8 cellular contexts compared by ENCODE assay signal in the genomic region with DNA sequence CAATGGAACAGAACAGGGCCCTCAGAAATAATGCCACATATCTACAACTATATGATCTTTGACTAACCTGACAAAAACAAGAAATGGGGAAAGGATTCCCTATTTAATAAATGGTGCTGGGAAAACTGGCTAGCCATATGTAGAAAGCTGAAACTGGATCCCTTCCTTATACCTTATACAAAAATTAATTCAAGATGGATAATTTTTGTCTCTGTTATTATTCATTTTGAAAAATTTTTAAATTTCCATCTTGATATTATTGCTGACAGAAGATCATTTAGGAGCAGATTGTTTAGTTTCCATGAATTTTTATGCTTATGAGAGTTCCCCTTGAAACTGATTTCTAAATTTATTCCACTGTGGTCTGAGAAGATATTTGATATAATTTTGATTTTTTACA.
A peak's percentile ranks its signal among the peaks of the same experiment; 100 is the strongest.
DNase-seq lines count a peak whose midpoint lies in the region; FAIRE-seq and TF ChIP-seq lines count a peak whose summit lies in the region.
"Not testable (repeated sequence)": the region's sequence is repeated elsewhere in the genome, so short reads cannot be mapped to it uniquely, and the experiment has no call there.

No MANE protein-coding gene starts in this region.

- H3K4me3 Mint-ChIP-seq in neural progenitor cell, result not testable (repeated sequence)

- H3K9me1 ChIP-seq in endothelial cell of umbilical vein (replicated peaks; ENCODE audit: control insufficient read depth, extremely low read depth, insufficient read depth, low read length), result not testable (repeated sequence)

- not testable (repeated sequence) for H3K4me1 Mint-ChIP-seq in neural progenitor cell

- not testable (repeated sequence) for H3K27me3 ChIP-seq in A673 (replicated peaks; ENCODE audit: insufficient read depth, low read depth, low read length, poor library complexity); endothelial cell of umbilical vein (ENCODE audit: control insufficient read depth in 2 of 2, insufficient read depth in 2 of 2, low read length in 2 of 2); neural progenitor cell

- not testable (repeated sequence) for H3K4me3 ChIP-seq in A673 (ENCODE audit: low read depth, low read length, poor library complexity, severe bottlenecking); endothelial cell of umbilical vein (replicated peaks in 1 of 3; ENCODE audit: insufficient read depth in 1 of 3, low read depth in 1 of 3, low read length in 3 of 3); neural progenitor cell

- POLR2A ChIA-PET in A673 (lab: Charles Lee; ENCODE audit: low non-redundant PET); endothelial cell of umbilical vein (lab: Charles Lee): not testable (repeated sequence)

- H3K4me1 ChIP-seq in A673 (ENCODE audit: insufficient read depth, low read length, poor library complexity, severe bottlenecking); endothelial cell of umbilical vein (ENCODE audit: control insufficient read depth, extremely low read depth, insufficient read depth, low read length); neural progenitor cell: not testable (repeated sequence)

- CTCF ChIA-PET in A673 (lab: Charles Lee); endothelial cell of umbilical vein (lab: Charles Lee): not testable (repeated sequence)

- not testable (repeated sequence) for TF ChIP-seq CTCF in A673 (conservative IDR thresholded peaks at IDR 0.05; ENCODE audit: low read depth, low read length); endothelial cell of umbilical vein (IDR thresholded peaks at IDR 0.05; ENCODE audit: extremely low read depth in 1 of 2, insufficient read depth in 1 of 2, low read depth in 1 of 2, low read length in 2 of 2); neural progenitor cell (IDR thresholded peaks at IDR 0.05)

- H3K36me3 ChIP-seq in A673 (ENCODE audit: insufficient read depth, low read length, poor library complexity, severe bottlenecking); endothelial cell of umbilical vein (ENCODE audit: control insufficient read depth in 2 of 2, extremely low read depth in 1 of 2, insufficient read depth in 2 of 2, low read length in 2 of 2); neural progenitor cell: not testable (repeated sequence)

- dilution Hi-C loops in endothelial cell of umbilical vein (cut with MboI; ENCODE audit: extremely low pct_ligation_motif_present, low sequenced_read_pairs), result not testable (repeated sequence)

- not testable (repeated sequence) for BruUV-seq in A673 (replicated peaks; lab: Mats Ljungman, UMichigan); endothelial cell of umbilical vein (replicated peaks; lab: Mats Ljungman, UMichigan)

- TF ChIP-seq POLR2A in endothelial cell of umbilical vein (IDR thresholded peaks at IDR 0.05; ENCODE audit: low read depth, low read length), result not testable (repeated sequence)

- not testable (repeated sequence) for H3K36me3 Mint-ChIP-seq in neural progenitor cell

- H3K27ac ChIP-seq in A673 (ENCODE audit: low read depth, low read length, poor library complexity, severe bottlenecking); endothelial cell of umbilical vein (ENCODE audit: insufficient read depth, low read depth, low read length); neural progenitor cell: not testable (repeated sequence)

- H3K9me3 Mint-ChIP-seq in neural progenitor cell, result peaks cover 30% of the 10 kb centered on the region

- not testable (repeated sequence) for H3K79me2 ChIP-seq in endothelial cell of umbilical vein (ENCODE audit: control insufficient read depth, insufficient read depth, low read length); neural progenitor cell (ENCODE audit: low read depth)

- FAIRE-seq in endothelial cell of umbilical vein (lab: Jason Lieb, UNC), result peak; percentile 93

- not testable (repeated sequence) for H3K9ac ChIP-seq in endothelial cell of umbilical vein (replicated peaks; ENCODE audit: extremely low read depth, insufficient read depth, low read length); neural progenitor cell

- peaks cover 20% of the 10 kb centered on the region for H3K9me3 ChIP-seq in A673 (ENCODE audit: low read depth, low read length, poor library complexity, severe bottlenecking)
- H3K9me3 ChIP-seq in endothelial cell of umbilical vein (replicated peaks; ENCODE audit: control insufficient read depth, insufficient read depth, low read length); neural progenitor cell (ENCODE audit: low read depth): not testable (repeated sequence)

- not testable (repeated sequence) for H3F3A ChIP-seq in neural progenitor cell (ENCODE audit: low read depth)

- intact Hi-C loops in A673 (cut with micrococcal nuclease; ENCODE audit: unreplicated experiment); endothelial cell of umbilical vein (cut with micrococcal nuclease): not testable (repeated sequence)

- DNase-seq in A673 (ENCODE audit: low spot score), result peak; percentile 64
- peak; percentile 4 for DNase-seq in EH (ENCODE audit: low read depth)
- peak; percentile 88 for DNase-seq in NCI-H1048 (lab: John Stamatoyannopoulos, UW)
- DNase-seq in NCI-H187 (lab: John Stamatoyannopoulos, UW), result peak; percentile 10 to 44
- peak; percentile 94 for DNase-seq in NCI-H2227 (lab: John Stamatoyannopoulos, UW; ENCODE audit: unreplicated experiment)
- DNase-seq in NCI-H82 (lab: John Stamatoyannopoulos, UW), result peak; percentile 74
- not testable (repeated sequence) for DNase-seq in endothelial cell of umbilical vein (ENCODE audit: low read depth, low spot score)
- DNase-seq in neural progenitor cell (ENCODE audit: low spot score), result peak; percentile 13

- not testable (repeated sequence) for H4K20me1 ChIP-seq in endothelial cell of umbilical vein (replicated peaks; ENCODE audit: control insufficient read depth, extremely low read depth, insufficient read depth, low read length); neural progenitor cell (ENCODE audit: low read depth)

- H3K27me3 Mint-ChIP-seq in neural progenitor cell (ENCODE audit: insufficient read depth, low read depth), result not testable (repeated sequence)

- H3K27ac Mint-ChIP-seq in neural progenitor cell, result not testable (repeated sequence)

- not testable (repeated sequence) for H2AFZ ChIP-seq in endothelial cell of umbilical vein (ENCODE audit: low read depth, low read length); neural progenitor cell (replicated peaks)

- not testable (repeated sequence) for H3K4me2 ChIP-seq in endothelial cell of umbilical vein (ENCODE audit: insufficient read depth, low read length); neural progenitor cell
